8 cellular contexts compared by ENCODE assay signal in genomic region chr20:4592316-4593148, GRCh38.
DNase-seq lines count a peak whose midpoint lies in the region; ATAC-seq and TF ChIP-seq lines count a peak whose summit lies in the region.

No MANE protein-coding gene starts in this region.

- H3K4me1 ChIP-seq in right atrium auricular region (peaks cover 0 to 11% of the 10 kb centered on the region in 2 donors), sigmoid colon (peaks cover 0 to 26% (median 22%) of the 10 kb centered on the region in 4 donors)

- peaks cover 7% of the 10 kb centered on the region for H3K4me1 Mint-ChIP-seq in CD4-positive, alpha-beta T cell (ENCODE audit: low read depth)

- H3K36me3 Mint-ChIP-seq in CD4-positive, alpha-beta T cell (ENCODE audit: low read depth): no peaks in the 10 kb centered on the region
- no peaks in the 10 kb centered on the region for H3K36me3 Mint-ChIP-seq in activated naive CD4-positive, alpha-beta T cell treated with anti-CD3 and anti-CD28 coated beads, Interleukin-2, amount 50 U/mL, for 72 hours

- no peaks in the 10 kb centered on the region for H3K9me3 ChIP-seq in CD4-positive, alpha-beta T cell (ENCODE audit: control insufficient read depth, low read length)
- H3K9me3 ChIP-seq in right atrium auricular region: no peaks in the 10 kb centered on the region
- H3K9me3 ChIP-seq in sigmoid colon: no peaks in the 10 kb centered on the region

- intact Hi-C loops in CD4-positive, alpha-beta T cell (cut with DNase I, micrococcal nuclease): loop anchor here (1.0 to 5.0 kb wide), 3 partner anchors 483 to 915 kb away; no protein-coding TSS in a partner anchor
- intact Hi-C loops in sigmoid colon (cut with DNase I): loop anchor here (10.0 kb wide), 1 partner anchor 488 kb away; no protein-coding TSS in a partner anchor

- H3K36me3 ChIP-seq in right atrium auricular region (no peaks in the 10 kb centered on the region), sigmoid colon (no peaks in the 10 kb centered on the region)

- no peak for TF ChIP-seq POLR2A in sigmoid colon (IDR thresholded peaks at IDR 0.05)

- H3K9me3 Mint-ChIP-seq in CD4-positive, alpha-beta T cell: no peaks in the 10 kb centered on the region
- no peaks in the 10 kb centered on the region for H3K9me3 Mint-ChIP-seq in activated naive CD4-positive, alpha-beta T cell treated with anti-CD3 and anti-CD28 coated beads, Interleukin-2, amount 50 U/mL, for 72 hours

- POLR2A ChIA-PET in CD4-positive, alpha-beta T cell (lab: Charles Lee): no interaction called here

- no peaks in the 10 kb centered on the region for H3K27me3 ChIP-seq in CD4-positive, alpha-beta T cell (ENCODE audit: control insufficient read depth, insufficient read depth, low read length)
- H3K27me3 ChIP-seq in right atrium auricular region (no peaks in the 10 kb centered on the region), sigmoid colon (no peaks in the 10 kb centered on the region)

- H3K27ac ChIP-seq in CD4-positive, alpha-beta T cell (ENCODE audit: low read depth, low read length): no peak overlapping the region
- no peak overlapping the region for H3K27ac ChIP-seq in right atrium auricular region
- no peak overlapping the region for H3K27ac ChIP-seq in sigmoid colon

- CTCF ChIA-PET in CD4-positive, alpha-beta T cell (lab: Charles Lee): interaction anchor here (0.9 kb wide), 1 partner anchor 21 kb away, joined by 4 read pairs; no protein-coding TSS in a partner anchor

- peak; percentile 93 for TF ChIP-seq CTCF in CD4-positive, alpha-beta T cell (IDR thresholded peaks at IDR 0.05)
- TF ChIP-seq CTCF in right atrium auricular region (IDR thresholded peaks at IDR 0.05) (peak; percentile 94 to 99), sigmoid colon (IDR thresholded peaks at IDR 0.05) (peak; percentile 60 to 98 (median 80))

- H3K27me3 Mint-ChIP-seq in CD4-positive, alpha-beta T cell: peaks cover 27% of the 10 kb centered on the region

- WGBS in sigmoid colon, 2 donors: 6 to 9% methylated on average over 46 of the region's 46 CpGs

- TF ChIP-seq EP300 in sigmoid colon (IDR thresholded peaks at IDR 0.05): no peak

- peak overlapping the region; percentile 83 for H3K4me3 Mint-ChIP-seq in CD4-positive, alpha-beta T cell

- H3K4me3 ChIP-seq in right atrium auricular region (peak overlapping the region; percentile 11 to 43), sigmoid colon (peak overlapping the region; percentile 22 to 45 (median 43))

- in situ Hi-C loops in SK-MEL-5 (cut with HindIII; ENCODE audit: low pct_unique_long_range_greater_than_20kb, low sequenced_read_pairs): no loop called here

- peak; percentile 76 for ATAC-seq in CD4-positive, alpha-beta T cell (ENCODE audit: poor library complexity)
- peak; percentile 40 for ATAC-seq in HG03432 (IDR thresholded peaks at IDR 0.05; ENCODE audit: unreplicated experiment)
- ATAC-seq in activated naive CD4-positive, alpha-beta T cell treated with anti-CD3 and anti-CD28 coated beads, Interleukin-2, amount 50 U/mL, for 72 hours: peak; percentile 79 to 94
- ATAC-seq in GM18907 (IDR thresholded peaks at IDR 0.05; ENCODE audit: unreplicated experiment): no peak
- no peak for ATAC-seq in HG03135 (IDR thresholded peaks at IDR 0.05; ENCODE audit: unreplicated experiment)

- no peak overlapping the region for H3K27ac Mint-ChIP-seq in CD4-positive, alpha-beta T cell
- no peak overlapping the region for H3K27ac Mint-ChIP-seq in activated naive CD4-positive, alpha-beta T cell treated with anti-CD3 and anti-CD28 coated beads, Interleukin-2, amount 50 U/mL, for 72 hours

- peak in 9 of 10 experiments; percentile 27 to 63 (median 38) for DNase-seq in CD4-positive, alpha-beta T cell
- DNase-seq in SK-MEL-5 (ENCODE audit: low read depth, low spot score) (peak; percentile 33), right atrium auricular region (ENCODE audit: low spot score) (no peak), sigmoid colon (no peak)
- peak; percentile 63 to 79 for DNase-seq in activated naive CD4-positive, alpha-beta T cell treated with anti-CD3 and anti-CD28 coated beads, Interleukin-2, amount 50 U/mL, for 72 hours (ENCODE audit: low spot score in 2 of 2)

Comparison
In these comparisons a context has a peak if more than half of its experiments do, and no peak if none do; other contexts are left out.
1. ATAC-seq: peak in CD4-positive, alpha-beta T cell (single experiment), HG03432 (single experiment) and activated naive CD4-positive, alpha-beta T cell treated with anti-CD3 and anti-CD28 coated beads, Interleukin-2, amount 50 U/mL, for 72 hours (2 of 2); none in GM18907 (single experiment) and HG03135 (single experiment).
2. DNase-seq: peak in CD4-positive, alpha-beta T cell (9 of 10), SK-MEL-5 (single experiment) and activated naive CD4-positive, alpha-beta T cell treated with anti-CD3 and anti-CD28 coated beads, Interleukin-2, amount 50 U/mL, for 72 hours (2 of 2); none in right atrium auricular region (single experiment) and sigmoid colon (single experiment).
3. Peak in every context shown above with its lines, with median percentiles within 50 percentile points of each other: CTCF ChIP-seq.